Comparison of ENCODE assay signal across 17 cellular contexts in the genomic region with DNA sequence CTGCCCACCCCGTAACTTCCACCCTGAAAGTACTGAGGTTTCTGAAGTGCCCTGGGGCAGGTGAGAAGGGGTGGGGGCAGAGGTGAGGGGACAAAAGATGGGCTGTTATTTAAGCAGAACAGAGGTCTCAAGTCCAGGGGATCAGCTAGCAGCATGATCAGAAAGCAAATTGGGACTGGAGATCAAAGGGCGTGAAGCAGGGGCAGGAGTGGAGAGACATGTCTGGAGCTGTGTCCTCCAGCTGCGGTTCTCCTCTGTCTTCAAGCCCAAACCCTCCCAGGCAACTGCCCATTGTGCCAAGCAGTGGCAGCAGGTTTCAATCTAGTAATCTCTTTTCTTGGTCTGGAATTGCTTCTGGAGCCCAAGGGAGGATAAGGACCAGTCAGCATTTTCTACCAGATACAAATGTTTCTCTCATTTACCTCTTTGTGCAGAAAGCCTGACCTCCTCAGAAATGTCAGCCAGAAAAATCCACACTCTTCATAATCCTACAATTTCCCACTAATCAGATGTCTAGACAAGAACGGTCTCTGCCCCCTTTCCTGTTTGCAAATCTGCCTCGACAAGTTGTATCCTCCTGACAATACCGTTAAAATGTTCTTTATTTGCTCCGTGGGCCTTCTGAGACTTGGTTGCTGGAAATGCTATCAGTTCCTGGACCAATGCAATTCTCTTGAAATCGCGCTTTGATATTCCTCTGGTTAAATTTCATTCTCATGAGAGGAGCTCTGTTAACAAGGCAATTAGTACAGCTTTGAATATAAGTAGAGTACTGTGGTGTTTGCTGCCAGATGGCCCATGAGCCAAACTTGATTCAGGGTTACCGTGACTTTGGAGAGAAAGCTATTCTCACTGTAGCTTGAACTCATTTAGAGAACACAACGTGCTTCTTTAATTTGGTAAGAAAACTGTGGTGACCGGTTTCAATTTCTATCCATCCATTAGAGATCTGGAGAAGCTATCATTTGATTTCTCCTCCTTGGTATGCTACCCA. TPM values are rescaled to one million over a fixed set of nuclear protein-coding genes. Genes with fewer than 3 reads are reported as not detected.
DNase-seq lines count a peak whose midpoint lies in the region; ATAC-seq, FAIRE-seq and TF ChIP-seq lines count a peak whose summit lies in the region.
"Had no signal": no experiment of that assay in that cellular context is flagged by ENCODE, and none has a peak within 500 bp of the region (broad histone marks: within the 10 kb centered on the region; RNA-seq: fewer than 3 reads in every experiment).

No MANE protein-coding gene starts in this region.

- no peak for FAIRE-seq in A549 (lab: Jason Lieb, UNC)
- peak; percentile 81 for FAIRE-seq in endometrium (lab: Jason Lieb, UNC)
- FAIRE-seq: G401.6, GM12892 had no signal

- H3K9me3 ChIP-seq in A549 = no peaks in the 10 kb centered on the region
- H3K9me3 ChIP-seq in BE2C = no peaks in the 10 kb centered on the region
- no peaks in the 10 kb centered on the region for H3K9me3 ChIP-seq in mucosa of descending colon

- no peak for TF ChIP-seq POLR2A in A549 (IDR thresholded peaks at IDR 0.05; ENCODE audit: low read length)

- peaks cover 66% of the 10 kb centered on the region for H3K4me1 Mint-ChIP-seq in mesothelial cell of epicardium

- no peaks in the 10 kb centered on the region for H3K9me3 Mint-ChIP-seq in mesothelial cell of epicardium
- H3K9me3 Mint-ChIP-seq: activated naive CD4-positive, alpha-beta T cell treated with anti-CD3 and anti-CD28 coated beads, Interleukin-2, amount 50 U/mL, for 72 hours; CD8-positive, alpha-beta T cell had no signal

- no peak for DNase-seq in A549 (ENCODE audit: low read depth in 1 of 2, low spot score in 1 of 2)
- DNase-seq in NCI-H446 treated with DMSO at 0.1 percent for 48 hours (lab: John Stamatoyannopoulos, UW) = peak; percentile 69
- DNase-seq in mesothelial cell of epicardium (ENCODE audit: low spot score in 2 of 2, unreplicated experiment in 2 of 2) = no peak
- no peak for DNase-seq in BE2C
- DNase-seq in mucosa of descending colon = no peak
- no peak for DNase-seq in nucleus accumbens (lab: John Stamatoyannopoulos, UW)
- no peak for DNase-seq in HuH-7 (ENCODE audit: low spot score)
- DNase-seq: activated CD4-positive, alpha-beta T cell treated with anti-CD3 and anti-CD28 coated beads for 36 hours; CD8-positive, alpha-beta T cell; NCI-H1436 treated with DMSO at 0.1 percent for 48 hours; NK-92 treated with Interleukin-12 subunit alpha and Interleukin-12 subunit beta, amount 100 ng/mL, for 24 hours; stimulated activated CD4-positive, alpha-beta T cell treated with anti-CD3 and anti-CD28 coated beads, Interleukin-15, amount 100 ng/mL, for 24 hours had no signal

- no peak for TF ChIP-seq RAD21 in A549 (conservative IDR thresholded peaks at IDR 0.05 in 1 of 2, IDR thresholded peaks at IDR 0.05 in 1 of 2)

- no peaks in the 10 kb centered on the region for H3K27me3 ChIP-seq in BE2C

- no peak for TF ChIP-seq CTCF in A549 (IDR thresholded peaks at IDR 0.05)
- no peak for TF ChIP-seq CTCF in mesothelial cell of epicardium (IDR thresholded peaks at IDR 0.05; ENCODE audit: unreplicated experiment)
- TF ChIP-seq CTCF in BE2C (IDR thresholded peaks at IDR 0.05; ENCODE audit: low read depth, low read length) = no peak
- no peak for TF ChIP-seq CTCF in mucosa of descending colon (IDR thresholded peaks at IDR 0.05)

- H3K36me3 Mint-ChIP-seq in mesothelial cell of epicardium = no peaks in the 10 kb centered on the region
- H3K36me3 Mint-ChIP-seq: activated naive CD4-positive, alpha-beta T cell treated with anti-CD3 and anti-CD28 coated beads, Interleukin-2, amount 50 U/mL, for 72 hours; CD8-positive, alpha-beta T cell had no signal

- intact Hi-C loops in mucosa of descending colon (cut with DNase I, micrococcal nuclease) = no loop called here

- H3K4me3 ChIP-seq in A549 (no peak overlapping the region), BE2C (ENCODE audit: low read depth, low read length) (no peak overlapping the region), mucosa of descending colon (no peak overlapping the region)

- peak overlapping the region; percentile 93 for H3K27ac Mint-ChIP-seq in mesothelial cell of epicardium
- H3K27ac Mint-ChIP-seq: activated CD4-positive, alpha-beta T cell treated with anti-CD3 and anti-CD28 coated beads for 36 hours; CD8-positive, alpha-beta T cell had no signal

- no peak overlapping the region for H3K27ac ChIP-seq in A549

- H3K36me3 ChIP-seq in BE2C (no peaks in the 10 kb centered on the region), mucosa of descending colon (ENCODE audit: low read depth) (no peaks in the 10 kb centered on the region)

- H3K4me1 ChIP-seq in A549 (no peaks in the 10 kb centered on the region), BE2C (peaks cover 27% of the 10 kb centered on the region), mucosa of descending colon (ENCODE audit: low read depth) (no peaks in the 10 kb centered on the region)

- CTCF ChIA-PET in A549 (lab: Yijun Ruan, JAX) = interaction anchor here (1.0 kb wide), 1 partner anchor 10 kb away, joined by 3 read pairs; no protein-coding TSS in a partner anchor

- no peaks in the 10 kb centered on the region for H3K27me3 Mint-ChIP-seq in mesothelial cell of epicardium (ENCODE audit: low read depth)
- H3K27me3 Mint-ChIP-seq: activated CD4-positive, alpha-beta T cell treated with anti-CD3 and anti-CD28 coated beads for 36 hours had no signal

- no peak overlapping the region for H3K4me2 ChIP-seq in A549

- POLR2A ChIA-PET in A549 (lab: Yijun Ruan, JAX) = no interaction called here

- H3K4me3 Mint-ChIP-seq in mesothelial cell of epicardium = no peak overlapping the region
- H3K4me3 Mint-ChIP-seq: activated CD4-positive, alpha-beta T cell treated with anti-CD3 and anti-CD28 coated beads for 36 hours; CD8-positive, alpha-beta T cell had no signal

- WGBS in A549 (ENCODE audit: missing lambda C conversion rate) = 66% methylated on average over 11 of the region's 12 CpGs

- no peak for TF ChIP-seq EP300 in A549 (IDR thresholded peaks at IDR 0.05)

- ATAC-seq in A549 (no peak), mucosa of descending colon (no peak)
- ATAC-seq: activated CD4-positive, alpha-beta T cell treated with anti-CD3 and anti-CD28 coated beads for 36 hours; activated naive CD4-positive, alpha-beta T cell treated with anti-CD3 and anti-CD28 coated beads, Interleukin-2, amount 50 U/mL, for 72 hours; CD8-positive, alpha-beta T cell had no signal

TF ChIP-seq in A549, 52 proteins besides CTCF, POLR2A, EP300 and RAD21:
- TF ChIP-seq CHD2 (IDR thresholded peaks at IDR 0.05; ENCODE audit: low read length, partially characterized antibody) = no peak
- TF ChIP-seq, protein P1, sequence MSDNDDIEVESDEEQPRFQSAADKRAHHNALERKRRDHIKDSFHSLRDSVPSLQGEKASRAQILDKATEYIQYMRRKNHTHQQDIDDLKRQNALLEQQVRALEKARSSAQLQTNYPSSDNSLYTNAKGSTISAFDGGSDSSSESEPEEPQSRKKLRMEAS (IDR thresholded peaks at IDR 0.05) = no peak
- peak; percentile 29 for TF ChIP-seq MAFK (IDR thresholded peaks at IDR 0.05; ENCODE audit: partially characterized antibody)
- TF ChIP-seq HOXA7 (CRISPR knock-in tag; IDR thresholded peaks at IDR 0.05) = no peak

RNA-seq across cellular contexts. Expression of a gene that starts 23.1 kb away (rescaled TPM):
- polyA plus RNA-seq in A549 (2011; rRNA removed) = 0.05 TPM in 1 of 2 replicates, not detected in the other
- polyA plus RNA-seq in A549 (2012; cell fraction: cytosol; rRNA removed) = 0.06 and 0.07 TPM in 2 replicates
- not detected in 2 replicates for polyA plus RNA-seq in A549 (2012; cell fraction: nucleus; rRNA removed)
- 0.04 to 0.12 TPM (median 0.07 TPM) in 3 replicates for polyA plus RNA-seq in A549 (2017; fragmentation: RNase III; extraction: RNeasy Plus Mini Kit Qiagen cat#74134 plus additional on column Dnase treatment)
- not detected in 2 replicates for polyA minus RNA-seq in A549 (2011; rRNA and poly(A)+ RNA removed)
- total RNA-seq in mesothelial cell of epicardium = 22.7 to 26.1 TPM (median 24.7 TPM) in 3 replicates
- 6.5 TPM for polyA plus RNA-seq in BE2C (2012; ENCODE audit: insufficient read depth, insufficient read length, low read depth)
- total RNA-seq in mucosa of descending colon = under 1 TPM; 0.26 to 0.76 (median 0.60) TPM
- total RNA-seq: glomerular endothelial cell had no signal

Comparison
In these comparisons a context has a peak if more than half of its experiments do, and no peak if none do; other contexts are left out.
1. RNA of a gene that starts 23.1 kb away (total RNA-seq): 22.7 to 26.1 TPM in mesothelial cell of epicardium; 0.26 to 0.76 TPM in mucosa of descending colon; every median in the first group is over 10 times any median in the second.